Comparison of ENCODE assay signal across 18 cellular contexts in the genomic region with DNA sequence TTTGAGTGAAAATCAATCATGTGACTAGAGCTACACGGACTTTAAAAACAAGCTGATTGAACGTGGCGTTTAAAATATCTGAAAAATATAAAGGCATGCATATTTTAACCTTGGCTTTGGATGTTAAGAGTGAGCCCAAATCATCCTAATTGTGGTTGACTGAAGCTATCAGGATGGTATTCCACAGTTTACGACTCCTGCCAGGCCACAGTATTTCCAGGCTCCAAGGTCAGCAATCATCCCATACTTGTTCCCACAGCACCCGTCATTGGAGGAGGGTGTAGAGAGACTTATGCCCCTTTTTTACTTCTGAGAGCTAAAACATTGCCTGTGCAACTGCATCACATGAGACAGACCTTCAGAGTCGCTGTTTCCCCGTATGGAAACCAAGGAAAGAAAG. TPM values are rescaled to one million over a fixed set of nuclear protein-coding genes. Genes with fewer than 3 reads are reported as not detected.
DNase-seq lines count a peak whose midpoint lies in the region; ATAC-seq, FAIRE-seq and TF ChIP-seq lines count a peak whose summit lies in the region.
"Had no signal": no experiment of that assay in that cellular context is flagged by ENCODE, and none has a peak within 500 bp of the region (broad histone marks: within the 10 kb centered on the region; RNA-seq: fewer than 3 reads in every experiment).

No MANE protein-coding gene starts in this region.

- intact Hi-C loops in HepG2 (cut with micrococcal nuclease; ENCODE audit: unreplicated experiment) (no loop called here), right lobe of liver (cut with DNase I) (no loop called here), esophagus muscularis mucosa (cut with DNase I) (no loop called here)

- no peak for DNase-seq in HepG2 (ENCODE audit: low spot score)
- DNase-seq in right lobe of liver, result no peak
- no peak for DNase-seq in esophagus muscularis mucosa (ENCODE audit: extremely low spot score)
- DNase-seq in frontal cortex (ENCODE audit: low spot score in 2 of 2), result no peak
- no peak for DNase-seq in activated effector memory CD4-positive, alpha-beta T cell treated with anti-CD3 and anti-CD28 coated beads, Interleukin-2, amount 50 U/mL, for 16 hours
- no peak for DNase-seq in NCI-H1092 (lab: John Stamatoyannopoulos, UW)
- DNase-seq: CD8-positive, alpha-beta memory T cell; DMS79; NCI-H1436; NCI-H2029; NCI-H2171 treated with DMSO at 0.1 percent for 48 hours; NCI-H446 treated with DMSO at 0.1 percent for 48 hours; RPMI8226; SIG-M5 had no signal

- H3K4me3 ChIP-seq in HepG2 (replicated peaks in 1 of 3; ENCODE audit: insufficient read depth in 1 of 3, low read depth in 2 of 3, low read length in 3 of 3) (no peak overlapping the region), right lobe of liver (no peak overlapping the region), esophagus muscularis mucosa (no peak overlapping the region), muscle layer of colon (ENCODE audit: low read depth in 1 of 2, low read length in 2 of 2) (no peak overlapping the region)

- BruUV-seq in HepG2 (replicated peaks; lab: Mats Ljungman, UMichigan), result no TSS peak

- H2AFZ ChIP-seq in HepG2 (ENCODE audit: low read length), result no peak overlapping the region

- 41% methylated on average over 7 of the region's 7 CpGs for WGBS in HepG2 (ENCODE audit: low lambda C conversion rate)
- WGBS in right lobe of liver (ENCODE audit: insufficient coverage, low coverage, low lambda C conversion rate, missing lambda C conversion rate), result 72% methylated on average over 7 of the region's 7 CpGs
- 48% methylated on average over 7 of the region's 7 CpGs for WGBS in esophagus muscularis mucosa

- H3K36me3 ChIP-seq in HepG2 (replicated peaks in 1 of 2; ENCODE audit: control insufficient read depth in 1 of 2, insufficient read depth in 2 of 2, low read length in 2 of 2), result no peaks in the 10 kb centered on the region
- H3K36me3 ChIP-seq in right lobe of liver, result no peaks in the 10 kb centered on the region
- no peaks in the 10 kb centered on the region for H3K36me3 ChIP-seq in esophagus muscularis mucosa
- H3K36me3 ChIP-seq in muscle layer of colon (ENCODE audit: insufficient read depth, low read length), result no peaks in the 10 kb centered on the region

- no peaks in the 10 kb centered on the region for H3K9me3 ChIP-seq in HepG2 (ENCODE audit: low read length)
- no peaks in the 10 kb centered on the region for H3K9me3 ChIP-seq in right lobe of liver
- no peaks in the 10 kb centered on the region for H3K9me3 ChIP-seq in esophagus muscularis mucosa
- H3K9me3 ChIP-seq in muscle layer of colon (ENCODE audit: low read length), result no peaks in the 10 kb centered on the region

- POLR2A ChIA-PET in HepG2 (lab: Yijun Ruan, JAX), result no interaction called here

- CTCF ChIA-PET in HepG2 (lab: Yijun Ruan, JAX; ENCODE audit: low intra/inter-chr PET ratio, low total read pairs), result no interaction called here

- H3K4me1 ChIP-seq in HepG2 (ENCODE audit: insufficient read depth, low read length) (peaks cover 7% of the 10 kb centered on the region; the same call in 1 of the 2 replicates), right lobe of liver (no peaks in the 10 kb centered on the region), esophagus muscularis mucosa (peaks cover 0 to 53% (median 52%) of the 10 kb centered on the region in 4 donors), muscle layer of colon (ENCODE audit: insufficient read depth, low read length) (peaks cover 31% of the 10 kb centered on the region)

- H3K9ac ChIP-seq in HepG2 (ENCODE audit: insufficient read depth, low read depth, low read length) (no peak overlapping the region), muscle layer of colon (ENCODE audit: low read length) (no peak overlapping the region)

- H3K4me2 ChIP-seq in HepG2 (ENCODE audit: low read depth, low read length), result peak overlapping the region; percentile 8; the same call in 1 of the 2 replicates

- H3K79me2 ChIP-seq in HepG2 (ENCODE audit: insufficient read depth, low read length), result no peaks in the 10 kb centered on the region

- no peak for TF ChIP-seq RAD21 in HepG2 (CRISPR knock-in tag; IDR thresholded peaks at IDR 0.05)

- ATAC-seq in HepG2, result peak; percentile 41; the same call in 1 of the 3 replicates
- no peak for ATAC-seq in right lobe of liver
- ATAC-seq in HG02759 (IDR thresholded peaks at IDR 0.05; ENCODE audit: unreplicated experiment), result no peak

- TF ChIP-seq EP300 in HepG2 (IDR thresholded peaks at IDR 0.05; ENCODE audit: low read depth in 2 of 2, low read length in 2 of 2) (no peak), HepG2 (CRISPR knock-in tag; IDR thresholded peaks at IDR 0.05; ENCODE audit: borderline replicate concordance) (no peak), esophagus muscularis mucosa (IDR thresholded peaks at IDR 0.05) (no peak)

- TF ChIP-seq CTCF in HepG2 (CRISPR knock-in tag; IDR thresholded peaks at IDR 0.05) (no peak), right lobe of liver (IDR thresholded peaks at IDR 0.05) (no peak), esophagus muscularis mucosa (IDR thresholded peaks at IDR 0.05) (no peak)

- in situ Hi-C loops in HepG2 (cut with HindIII; ENCODE audit: extremely low pct_ligation_motif_present, low pct_unique_long_range_greater_than_20kb), result no loop called here

- H3K27me3 ChIP-seq in HepG2 (ENCODE audit: control insufficient read depth in 1 of 2, insufficient read depth in 2 of 2, low read length in 2 of 2) (no peaks in the 10 kb centered on the region), right lobe of liver (no peaks in the 10 kb centered on the region), esophagus muscularis mucosa (no peaks in the 10 kb centered on the region), muscle layer of colon (ENCODE audit: control insufficient read depth in 1 of 2, insufficient read depth in 2 of 2, low read length in 2 of 2) (no peaks in the 10 kb centered on the region)

- TF ChIP-seq POLR2A in HepG2 (IDR thresholded peaks at IDR 0.05; ENCODE audit: insufficient read depth in 1 of 2, low read depth in 2 of 2, low read length in 2 of 2) (no peak), right lobe of liver (IDR thresholded peaks at IDR 0.05) (no peak), esophagus muscularis mucosa (IDR thresholded peaks at IDR 0.05; ENCODE audit: low read depth) (no peak)

- no peak for FAIRE-seq in HepG2 (lab: Jason Lieb, UNC)
- no peak for FAIRE-seq in frontal cortex (lab: Jason Lieb, UNC)
- FAIRE-seq: D721Med had no signal

- H3K27ac ChIP-seq in HepG2 (ENCODE audit: extremely low read length, insufficient read depth, low read length) (no peak overlapping the region), right lobe of liver (no peak overlapping the region), esophagus muscularis mucosa (replicated peaks in 1 of 4) (peak overlapping the region; percentile 52 to 72 (median 66)), muscle layer of colon (ENCODE audit: low read depth, low read length) (peak overlapping the region; percentile 27)
- H3K27ac ChIP-seq: 22Rv1 had no signal

- no peaks in the 10 kb centered on the region for H4K20me1 ChIP-seq in HepG2 (ENCODE audit: insufficient read depth, low read length)

TF ChIP-seq in HepG2, 621 proteins besides CTCF, POLR2A, EP300 and RAD21 (continues in another document):
- TF ChIP-seq GZF1 (CRISPR knock-in tag; IDR thresholded peaks at IDR 0.05), result no peak
- no peak for TF ChIP-seq ZNF737 (CRISPR knock-in tag; IDR thresholded peaks at IDR 0.05; ENCODE audit: borderline replicate concordance)
- no peak for TF ChIP-seq DPF2 (CRISPR knock-in tag; IDR thresholded peaks at IDR 0.05; ENCODE audit: borderline replicate concordance, low read depth)
- no peak for TF ChIP-seq KDM1A (CRISPR knock-in tag; IDR thresholded peaks at IDR 0.05)
- TF ChIP-seq, protein P1, sequence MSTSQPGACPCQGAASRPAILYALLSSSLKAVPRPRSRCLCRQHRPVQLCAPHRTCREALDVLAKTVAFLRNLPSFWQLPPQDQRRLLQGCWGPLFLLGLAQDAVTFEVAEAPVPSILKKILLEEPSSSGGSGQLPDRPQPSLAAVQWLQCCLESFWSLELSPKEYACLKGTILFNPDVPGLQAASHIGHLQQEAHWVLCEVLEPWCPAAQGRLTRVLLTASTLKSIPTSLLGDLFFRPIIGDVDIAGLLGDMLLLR (CRISPR knock-in tag; IDR thresholded peaks at IDR 0.05), result no peak
- TF ChIP-seq ZNF501 (CRISPR knock-in tag; IDR thresholded peaks at IDR 0.05), result no peak
- TF ChIP-seq ZNF83 (CRISPR knock-in tag; IDR thresholded peaks at IDR 0.05; ENCODE audit: borderline replicate concordance), result no peak

RNA-seq across cellular contexts. Expression of a gene that starts 43.2 kb away (rescaled TPM):
- total RNA-seq in HepG2 (2016; rRNA removed; fragmentation: Illumina TruSeq; extraction: Trizol) (15.4 and 21.4 TPM in 2 replicates), right lobe of liver (10 to 100 TPM; 24.6 to 27.7 (median 25.7) TPM), esophagus muscularis mucosa (10 to 100 TPM; 48.1 to 70.6 (median 56.9) TPM), frontal cortex (42.4 TPM)
- 3.6 and 5.2 TPM in 2 replicates for total RNA-seq in HepG2 (2016; cell fraction: cytosol; rRNA removed; fragmentation: Illumina TruSeq; extraction: Trizol; ENCODE audit: low read depth)
- 15.2 and 20.2 TPM in 2 replicates for total RNA-seq in HepG2 (2016; cell fraction: insoluble cytoplasmic fraction; rRNA removed; fragmentation: Illumina TruSeq; extraction: Trizol)
- 12.5 and 12.7 TPM in 2 replicates for total RNA-seq in HepG2 (2016; cell fraction: membrane; rRNA removed; fragmentation: Illumina TruSeq; extraction: Trizol)
- total RNA-seq in HepG2 (2016; cell fraction: nucleus; rRNA removed; fragmentation: Illumina TruSeq; extraction: Trizol), result 19.9 and 23.3 TPM in 2 replicates
- 6.4 and 7.6 TPM in 2 replicates for polyA plus RNA-seq in HepG2 (2011; rRNA removed)
- 4.7 and 7.3 TPM in 2 replicates for polyA plus RNA-seq in HepG2 (2011; cell fraction: cytosol; rRNA removed)
- 1.7 and 1.9 TPM in 2 replicates for polyA plus RNA-seq in HepG2 (2011; cell fraction: nucleus; rRNA removed)
- polyA plus RNA-seq in HepG2 (2012), result 8.8 and 9.0 TPM in 2 replicates
- 5.9 and 6.2 TPM in 2 replicates for polyA plus RNA-seq in HepG2 (2016; cell fraction: cytosol; fragmentation: Illumina TruSeq; extraction: Trizol; ENCODE audit: low read depth)
- 12.9 and 13.1 TPM in 2 replicates for polyA plus RNA-seq in HepG2 (2016; cell fraction: insoluble cytoplasmic fraction; fragmentation: Illumina TruSeq; extraction: Trizol; ENCODE audit: low read depth)
- polyA plus RNA-seq in HepG2 (2016; cell fraction: membrane; fragmentation: Illumina TruSeq; extraction: Trizol; ENCODE audit: low read depth), result 10.4 and 10.9 TPM in 2 replicates
- 17.5 and 19.7 TPM in 2 replicates for polyA plus RNA-seq in HepG2 (2016; cell fraction: nucleus; fragmentation: Illumina TruSeq; extraction: Trizol; ENCODE audit: insufficient read depth, low read depth)
- 5.8 and 15.3 TPM in 2 replicates for polyA minus RNA-seq in HepG2 (2011; rRNA and poly(A)+ RNA removed; ENCODE audit: low replicate concordance)
- polyA minus RNA-seq in HepG2 (2011; cell fraction: cytosol; rRNA and poly(A)+ RNA removed), result 11.1 and 13.3 TPM in 2 replicates
- polyA minus RNA-seq in HepG2 (2011; cell fraction: nucleus; rRNA and poly(A)+ RNA removed), result 6.8 and 9.9 TPM in 2 replicates

Comparison
In these comparisons a context has a peak if more than half of its experiments do, and no peak if none do; other contexts are left out.
1. H3K27ac ChIP-seq: peak in esophagus muscularis mucosa (4 of 4) and muscle layer of colon (single experiment); none in HepG2 (single experiment) and right lobe of liver (0 of 3).